Comparison of ENCODE assay signal across 1 cellular context in the genomic region with DNA sequence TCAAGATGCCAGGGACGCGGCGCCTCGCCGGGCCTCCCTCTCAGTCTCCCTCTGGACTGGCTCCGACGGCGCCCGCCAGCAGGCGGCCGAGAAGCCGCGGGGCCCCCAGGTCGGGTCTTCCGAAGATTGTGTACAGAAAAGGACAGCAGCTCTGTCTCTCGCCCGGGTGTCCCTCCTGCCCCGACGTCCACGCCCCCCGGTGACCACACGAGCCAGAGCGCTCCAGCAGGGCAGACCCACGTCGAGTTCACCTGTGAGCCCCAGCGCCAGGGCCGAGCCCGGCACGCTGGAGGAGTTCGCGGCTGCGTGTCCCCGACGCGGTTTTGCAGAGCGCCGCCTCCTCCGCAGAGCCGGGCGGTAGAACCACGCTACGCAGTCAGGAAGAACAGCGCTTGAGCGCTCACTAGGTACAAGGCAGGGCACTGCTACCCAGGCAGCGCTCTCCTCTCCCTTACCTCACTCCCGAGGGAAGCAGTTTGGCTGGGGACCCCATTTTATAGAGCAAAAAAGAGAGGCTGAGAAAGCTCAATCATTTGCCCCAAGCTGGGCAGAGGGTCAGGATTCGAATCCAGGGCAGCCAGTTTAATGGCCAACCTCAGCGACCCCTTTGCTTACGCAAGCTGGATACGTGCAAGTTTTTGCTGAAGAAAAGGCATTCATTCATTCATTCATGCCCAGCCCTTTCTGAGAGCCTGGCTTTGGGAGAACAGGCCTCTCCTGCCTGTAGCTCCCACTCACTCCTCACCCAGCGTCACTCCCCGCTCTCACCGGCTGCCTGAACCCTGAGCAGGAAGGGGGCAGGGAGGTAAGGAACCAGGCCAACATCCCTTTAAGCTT.
TF ChIP-seq lines count a peak whose summit lies in the region.

No MANE protein-coding gene starts in this region.

TF ChIP-seq in HepG2, 621 proteins besides CTCF, POLR2A, EP300 and RAD21 (continued from another document and continues in another):
- TF ChIP-seq, protein P1, sequence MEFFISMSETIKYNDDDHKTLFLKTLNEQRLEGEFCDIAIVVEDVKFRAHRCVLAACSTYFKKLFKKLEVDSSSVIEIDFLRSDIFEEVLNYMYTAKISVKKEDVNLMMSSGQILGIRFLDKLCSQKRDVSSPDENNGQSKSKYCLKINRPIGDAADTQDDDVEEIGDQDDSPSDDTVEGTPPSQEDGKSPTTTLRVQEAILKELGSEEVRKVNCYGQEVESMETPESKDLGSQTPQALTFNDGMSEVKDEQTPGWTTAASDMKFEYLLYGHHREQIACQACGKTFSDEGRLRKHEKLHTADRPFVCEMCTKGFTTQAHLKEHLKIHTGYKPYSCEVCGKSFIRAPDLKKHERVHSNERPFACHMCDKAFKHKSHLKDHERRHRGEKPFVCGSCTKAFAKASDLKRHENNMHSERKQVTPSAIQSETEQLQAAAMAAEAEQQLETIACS (CRISPR knock-in tag; IDR thresholded peaks at IDR 0.05): no peak
- TF ChIP-seq ZNF788 (CRISPR knock-in tag; IDR thresholded peaks at IDR 0.05; ENCODE audit: borderline replicate concordance): no peak; the same call in 1 of the 2 replicates
- TF ChIP-seq ZNF253 (CRISPR knock-in tag; IDR thresholded peaks at IDR 0.05; ENCODE audit: borderline replicate concordance): no peak
- TF ChIP-seq REXO4 (CRISPR knock-in tag; IDR thresholded peaks at IDR 0.05; ENCODE audit: borderline replicate concordance): no peak
- no peak for TF ChIP-seq RFX5 (IDR thresholded peaks at IDR 0.05; ENCODE audit: low read depth, low read length)
- TF ChIP-seq ZNF781 (CRISPR knock-in tag; IDR thresholded peaks at IDR 0.05; ENCODE audit: borderline replicate concordance, not compliant biosample characterization): no peak
- no peak for TF ChIP-seq RFX1 (IDR thresholded peaks at IDR 0.05)
- no peak for TF ChIP-seq GLI4 (CRISPR knock-in tag; IDR thresholded peaks at IDR 0.05; ENCODE audit: borderline replicate concordance)
- no peak for TF ChIP-seq RARA (CRISPR knock-in tag; IDR thresholded peaks at IDR 0.05)
- TF ChIP-seq NR3C1 (CRISPR knock-in tag; IDR thresholded peaks at IDR 0.05): no peak
- TF ChIP-seq TEAD3 (CRISPR knock-in tag; optimal IDR thresholded peaks at IDR 0.05; ENCODE audit: borderline replicate concordance): no peak
- no peak for TF ChIP-seq U2AF2 (IDR thresholded peaks at IDR 0.05; ENCODE audit: low read depth, low read length)
- peak; percentile 11; the same call in 1 of the 2 replicates for TF ChIP-seq PITX1 (CRISPR knock-in tag; IDR thresholded peaks at IDR 0.05)
- no peak for TF ChIP-seq ZNF567 (CRISPR knock-in tag; IDR thresholded peaks at IDR 0.05; ENCODE audit: borderline replicate concordance)
- no peak for TF ChIP-seq ZNF619 (CRISPR knock-in tag; IDR thresholded peaks at IDR 0.05)
- TF ChIP-seq, protein P2, sequence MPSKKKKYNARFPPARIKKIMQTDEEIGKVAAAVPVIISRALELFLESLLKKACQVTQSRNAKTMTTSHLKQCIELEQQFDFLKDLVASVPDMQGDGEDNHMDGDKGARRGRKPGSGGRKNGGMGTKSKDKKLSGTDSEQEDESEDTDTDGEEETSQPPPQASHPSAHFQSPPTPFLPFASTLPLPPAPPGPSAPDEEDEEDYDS (CRISPR knock-in tag; IDR thresholded peaks at IDR 0.05): no peak
- TF ChIP-seq SP1 (IDR thresholded peaks at IDR 0.05): no peak
- no peak for TF ChIP-seq SP1 (CRISPR knock-in tag; IDR thresholded peaks at IDR 0.05)
- TF ChIP-seq ZNF768 (CRISPR knock-in tag; IDR thresholded peaks at IDR 0.05): peak; percentile 60; the same call in 1 of the 2 replicates
- TF ChIP-seq ISX (CRISPR knock-in tag; conservative IDR thresholded peaks at IDR 0.05): no peak
- TF ChIP-seq, protein P3, sequence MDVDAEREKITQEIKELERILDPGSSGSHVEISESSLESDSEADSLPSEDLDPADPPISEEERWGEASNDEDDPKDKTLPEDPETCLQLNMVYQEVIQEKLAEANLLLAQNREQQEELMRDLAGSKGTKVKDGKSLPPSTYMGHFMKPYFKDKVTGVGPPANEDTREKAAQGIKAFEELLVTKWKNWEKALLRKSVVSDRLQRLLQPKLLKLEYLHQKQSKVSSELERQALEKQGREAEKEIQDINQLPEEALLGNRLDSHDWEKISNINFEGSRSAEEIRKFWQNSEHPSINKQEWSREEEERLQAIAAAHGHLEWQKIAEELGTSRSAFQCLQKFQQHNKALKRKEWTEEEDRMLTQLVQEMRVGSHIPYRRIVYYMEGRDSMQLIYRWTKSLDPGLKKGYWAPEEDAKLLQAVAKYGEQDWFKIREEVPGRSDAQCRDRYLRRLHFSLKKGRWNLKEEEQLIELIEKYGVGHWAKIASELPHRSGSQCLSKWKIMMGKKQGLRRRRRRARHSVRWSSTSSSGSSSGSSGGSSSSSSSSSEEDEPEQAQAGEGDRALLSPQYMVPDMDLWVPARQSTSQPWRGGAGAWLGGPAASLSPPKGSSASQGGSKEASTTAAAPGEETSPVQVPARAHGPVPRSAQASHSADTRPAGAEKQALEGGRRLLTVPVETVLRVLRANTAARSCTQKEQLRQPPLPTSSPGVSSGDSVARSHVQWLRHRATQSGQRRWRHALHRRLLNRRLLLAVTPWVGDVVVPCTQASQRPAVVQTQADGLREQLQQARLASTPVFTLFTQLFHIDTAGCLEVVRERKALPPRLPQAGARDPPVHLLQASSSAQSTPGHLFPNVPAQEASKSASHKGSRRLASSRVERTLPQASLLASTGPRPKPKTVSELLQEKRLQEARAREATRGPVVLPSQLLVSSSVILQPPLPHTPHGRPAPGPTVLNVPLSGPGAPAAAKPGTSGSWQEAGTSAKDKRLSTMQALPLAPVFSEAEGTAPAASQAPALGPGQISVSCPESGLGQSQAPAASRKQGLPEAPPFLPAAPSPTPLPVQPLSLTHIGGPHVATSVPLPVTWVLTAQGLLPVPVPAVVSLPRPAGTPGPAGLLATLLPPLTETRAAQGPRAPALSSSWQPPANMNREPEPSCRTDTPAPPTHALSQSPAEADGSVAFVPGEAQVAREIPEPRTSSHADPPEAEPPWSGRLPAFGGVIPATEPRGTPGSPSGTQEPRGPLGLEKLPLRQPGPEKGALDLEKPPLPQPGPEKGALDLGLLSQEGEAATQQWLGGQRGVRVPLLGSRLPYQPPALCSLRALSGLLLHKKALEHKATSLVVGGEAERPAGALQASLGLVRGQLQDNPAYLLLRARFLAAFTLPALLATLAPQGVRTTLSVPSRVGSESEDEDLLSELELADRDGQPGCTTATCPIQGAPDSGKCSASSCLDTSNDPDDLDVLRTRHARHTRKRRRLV (CRISPR knock-in tag; IDR thresholded peaks at IDR 0.05): no peak
- TF ChIP-seq, protein P4, sequence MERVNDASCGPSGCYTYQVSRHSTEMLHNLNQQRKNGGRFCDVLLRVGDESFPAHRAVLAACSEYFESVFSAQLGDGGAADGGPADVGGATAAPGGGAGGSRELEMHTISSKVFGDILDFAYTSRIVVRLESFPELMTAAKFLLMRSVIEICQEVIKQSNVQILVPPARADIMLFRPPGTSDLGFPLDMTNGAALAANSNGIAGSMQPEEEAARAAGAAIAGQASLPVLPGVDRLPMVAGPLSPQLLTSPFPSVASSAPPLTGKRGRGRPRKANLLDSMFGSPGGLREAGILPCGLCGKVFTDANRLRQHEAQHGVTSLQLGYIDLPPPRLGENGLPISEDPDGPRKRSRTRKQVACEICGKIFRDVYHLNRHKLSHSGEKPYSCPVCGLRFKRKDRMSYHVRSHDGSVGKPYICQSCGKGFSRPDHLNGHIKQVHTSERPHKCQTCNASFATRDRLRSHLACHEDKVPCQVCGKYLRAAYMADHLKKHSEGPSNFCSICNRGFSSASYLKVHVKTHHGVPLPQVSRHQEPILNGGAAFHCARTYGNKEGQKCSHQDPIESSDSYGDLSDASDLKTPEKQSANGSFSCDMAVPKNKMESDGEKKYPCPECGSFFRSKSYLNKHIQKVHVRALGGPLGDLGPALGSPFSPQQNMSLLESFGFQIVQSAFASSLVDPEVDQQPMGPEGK (CRISPR knock-in tag; IDR thresholded peaks at IDR 0.05): peak; percentile 41; the same call in 1 of the 2 replicates
- no peak for TF ChIP-seq ETV5 (CRISPR knock-in tag; IDR thresholded peaks at IDR 0.05; ENCODE audit: borderline replicate concordance)
- TF ChIP-seq, protein P5, sequence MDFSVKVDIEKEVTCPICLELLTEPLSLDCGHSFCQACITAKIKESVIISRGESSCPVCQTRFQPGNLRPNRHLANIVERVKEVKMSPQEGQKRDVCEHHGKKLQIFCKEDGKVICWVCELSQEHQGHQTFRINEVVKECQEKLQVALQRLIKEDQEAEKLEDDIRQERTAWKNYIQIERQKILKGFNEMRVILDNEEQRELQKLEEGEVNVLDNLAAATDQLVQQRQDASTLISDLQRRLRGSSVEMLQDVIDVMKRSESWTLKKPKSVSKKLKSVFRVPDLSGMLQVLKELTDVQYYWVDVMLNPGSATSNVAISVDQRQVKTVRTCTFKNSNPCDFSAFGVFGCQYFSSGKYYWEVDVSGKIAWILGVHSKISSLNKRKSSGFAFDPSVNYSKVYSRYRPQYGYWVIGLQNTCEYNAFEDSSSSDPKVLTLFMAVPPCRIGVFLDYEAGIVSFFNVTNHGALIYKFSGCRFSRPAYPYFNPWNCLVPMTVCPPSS (IDR thresholded peaks at IDR 0.05): no peak
- no peak for TF ChIP-seq GATAD1 (CRISPR knock-in tag; IDR thresholded peaks at IDR 0.05)
- TF ChIP-seq RFXAP (CRISPR knock-in tag; IDR thresholded peaks at IDR 0.05; ENCODE audit: borderline replicate concordance): no peak
- TF ChIP-seq, protein P6, sequence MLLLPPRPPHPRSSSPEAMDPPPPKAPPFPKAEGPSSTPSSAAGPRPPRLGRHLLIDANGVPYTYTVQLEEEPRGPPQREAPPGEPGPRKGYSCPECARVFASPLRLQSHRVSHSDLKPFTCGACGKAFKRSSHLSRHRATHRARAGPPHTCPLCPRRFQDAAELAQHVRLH (CRISPR knock-in tag; IDR thresholded peaks at IDR 0.05; ENCODE audit: borderline replicate concordance, low read depth): no peak
- TF ChIP-seq RNF2 (conservative IDR thresholded peaks at IDR 0.05; ENCODE audit: low read depth): peak; percentile 68; the same call in 1 of the 2 replicates
- TF ChIP-seq ZFP62 (CRISPR knock-in tag; IDR thresholded peaks at IDR 0.05): no peak
- TF ChIP-seq DNMT3B (CRISPR knock-in tag; conservative IDR thresholded peaks at IDR 0.05): no peak
- 0 out of 2 replicates have a peak, but pooled peaks have one; percentile 32 for TF ChIP-seq BORCS8-MEF2B (CRISPR knock-in tag; IDR thresholded peaks at IDR 0.05)
- no peak for TF ChIP-seq ELF3 (CRISPR knock-in tag; IDR thresholded peaks at IDR 0.05)
- no peak for TF ChIP-seq ZNF234 (CRISPR knock-in tag; conservative IDR thresholded peaks at IDR 0.05)
- no peak for TF ChIP-seq GFI1 (CRISPR knock-in tag; IDR thresholded peaks at IDR 0.05; ENCODE audit: borderline replicate concordance)
- 0 out of 2 replicates have a peak, but pooled peaks have one; percentile 25 for TF ChIP-seq MXD4 (CRISPR knock-in tag; IDR thresholded peaks at IDR 0.05)
- no peak for TF ChIP-seq SAFB2 (CRISPR knock-in tag; IDR thresholded peaks at IDR 0.05; ENCODE audit: borderline replicate concordance, low read depth)
- no peak for TF ChIP-seq NR1H2 (CRISPR knock-in tag; IDR thresholded peaks at IDR 0.05; ENCODE audit: borderline replicate concordance, low read depth)
- TF ChIP-seq IKZF4 (CRISPR knock-in tag; IDR thresholded peaks at IDR 0.05; ENCODE audit: borderline replicate concordance, low read depth, not compliant biosample characterization): no peak
- no peak for TF ChIP-seq PHF21A (CRISPR knock-in tag; IDR thresholded peaks at IDR 0.05)
- no peak for TF ChIP-seq PAX8 (CRISPR knock-in tag; IDR thresholded peaks at IDR 0.05; ENCODE audit: borderline replicate concordance)
- no peak for TF ChIP-seq ZNF558 (CRISPR knock-in tag; IDR thresholded peaks at IDR 0.05; ENCODE audit: borderline replicate concordance)
- TF ChIP-seq ZMAT3 (CRISPR knock-in tag; conservative IDR thresholded peaks at IDR 0.05): 0 out of 2 replicates have a peak, but pooled peaks have one; percentile 24
- TF ChIP-seq ZNF496 (CRISPR knock-in tag; IDR thresholded peaks at IDR 0.05; ENCODE audit: insufficient replicate concordance): no peak
- TF ChIP-seq ERF (CRISPR knock-in tag; IDR thresholded peaks at IDR 0.05): no peak
- peak; percentile 84 for TF ChIP-seq HNRNPLL (IDR thresholded peaks at IDR 0.05; ENCODE audit: low read depth, low read length, poor library complexity, severe bottlenecking)
- TF ChIP-seq, protein P7, sequence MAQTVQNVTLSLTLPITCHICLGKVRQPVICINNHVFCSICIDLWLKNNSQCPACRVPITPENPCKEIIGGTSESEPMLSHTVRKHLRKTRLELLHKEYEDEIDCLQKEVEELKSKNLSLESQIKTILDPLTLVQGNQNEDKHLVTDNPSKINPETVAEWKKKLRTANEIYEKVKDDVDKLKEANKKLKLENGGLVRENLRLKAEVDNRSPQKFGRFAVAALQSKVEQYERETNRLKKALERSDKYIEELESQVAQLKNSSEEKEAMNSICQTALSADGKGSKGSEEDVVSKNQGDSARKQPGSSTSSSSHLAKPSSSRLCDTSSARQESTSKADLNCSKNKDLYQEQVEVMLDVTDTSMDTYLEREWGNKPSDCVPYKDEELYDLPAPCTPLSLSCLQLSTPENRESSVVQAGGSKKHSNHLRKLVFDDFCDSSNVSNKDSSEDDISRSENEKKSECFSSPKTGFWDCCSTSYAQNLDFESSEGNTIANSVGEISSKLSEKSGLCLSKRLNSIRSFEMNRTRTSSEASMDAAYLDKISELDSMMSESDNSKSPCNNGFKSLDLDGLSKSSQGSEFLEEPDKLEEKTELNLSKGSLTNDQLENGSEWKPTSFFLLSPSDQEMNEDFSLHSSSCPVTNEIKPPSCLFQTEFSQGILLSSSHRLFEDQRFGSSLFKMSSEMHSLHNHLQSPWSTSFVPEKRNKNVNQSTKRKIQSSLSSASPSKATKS (CRISPR knock-in tag; IDR thresholded peaks at IDR 0.05): no peak
- TF ChIP-seq, protein P8, sequence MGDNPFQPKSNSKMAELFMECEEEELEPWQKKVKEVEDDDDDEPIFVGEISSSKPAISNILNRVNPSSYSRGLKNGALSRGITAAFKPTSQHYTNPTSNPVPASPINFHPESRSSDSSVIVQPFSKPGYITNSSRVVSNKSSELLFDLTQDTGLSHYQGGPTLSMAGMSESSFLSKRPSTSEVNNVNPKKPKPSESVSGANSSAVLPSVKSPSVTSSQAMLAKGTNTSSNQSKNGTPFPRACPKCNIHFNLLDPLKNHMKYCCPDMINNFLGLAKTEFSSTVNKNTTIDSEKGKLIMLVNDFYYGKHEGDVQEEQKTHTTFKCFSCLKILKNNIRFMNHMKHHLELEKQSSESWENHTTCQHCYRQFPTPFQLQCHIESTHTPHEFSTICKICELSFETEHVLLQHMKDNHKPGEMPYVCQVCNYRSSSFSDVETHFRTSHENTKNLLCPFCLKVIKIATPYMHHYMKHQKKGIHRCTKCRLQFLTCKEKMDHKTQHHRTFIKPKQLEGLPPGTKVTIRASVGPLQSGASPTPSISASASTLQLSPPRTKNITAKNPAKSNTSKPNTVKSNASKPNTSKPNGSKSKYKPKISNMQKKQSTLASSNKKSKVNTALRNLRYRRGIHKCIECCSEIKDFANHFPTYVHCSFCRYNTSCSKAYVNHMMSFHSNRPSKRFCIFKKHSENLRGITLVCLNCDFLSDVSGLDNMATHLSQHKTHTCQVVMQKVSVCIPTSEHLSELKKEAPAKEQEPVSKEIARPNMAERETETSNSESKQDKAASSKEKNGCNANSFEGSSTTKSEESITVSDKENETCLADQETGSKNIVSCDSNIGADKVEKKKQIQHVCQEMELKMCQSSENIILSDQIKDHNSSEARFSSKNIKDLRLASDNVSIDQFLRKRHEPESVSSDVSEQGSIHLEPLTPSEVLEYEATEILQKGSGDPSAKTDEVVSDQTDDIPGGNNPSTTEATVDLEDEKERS (CRISPR knock-in tag; IDR thresholded peaks at IDR 0.05): no peak
- TF ChIP-seq ZNF550 (CRISPR knock-in tag; IDR thresholded peaks at IDR 0.05; ENCODE audit: borderline replicate concordance): no peak
